1 cellular context compared by ENCODE assay signal in the genomic region with DNA sequence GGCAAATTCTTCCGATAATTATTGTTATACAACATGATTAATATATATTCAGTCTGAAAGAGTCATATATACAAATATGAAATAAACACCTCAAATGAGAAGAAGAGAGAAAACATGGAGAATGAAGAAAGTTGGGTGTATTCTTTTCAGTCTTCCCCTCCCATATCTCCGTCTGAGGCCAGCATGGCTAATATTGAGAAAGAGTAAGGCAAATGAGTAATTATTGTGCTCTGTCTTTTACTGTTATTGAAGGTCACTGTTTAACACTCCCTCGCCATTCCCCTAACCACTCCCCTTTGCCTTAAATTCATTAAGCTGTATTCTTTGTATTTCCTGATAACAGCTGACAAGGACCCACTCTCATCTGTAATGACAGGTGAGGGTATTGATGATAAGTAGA.
TF ChIP-seq lines count a peak whose summit lies in the region.

No MANE protein-coding gene starts in this region.

TF ChIP-seq in neural cell, 6 proteins besides CTCF, POLR2A, EP300 and RAD21 (continued from another document):
- TF ChIP-seq TAF1 (IDR thresholded peaks at IDR 0.05; ENCODE audit: low read depth) (no peak), SMC3 (conservative IDR thresholded peaks at IDR 0.05; ENCODE audit: poor library complexity) (no peak), POLR2AphosphoS5 (IDR thresholded peaks at IDR 0.05) (no peak), MXI1 (conservative IDR thresholded peaks at IDR 0.05; ENCODE audit: poor library complexity, severe bottlenecking) (no peak)
